Comparison of ENCODE assay signal across 12 cellular contexts in the genomic region with DNA sequence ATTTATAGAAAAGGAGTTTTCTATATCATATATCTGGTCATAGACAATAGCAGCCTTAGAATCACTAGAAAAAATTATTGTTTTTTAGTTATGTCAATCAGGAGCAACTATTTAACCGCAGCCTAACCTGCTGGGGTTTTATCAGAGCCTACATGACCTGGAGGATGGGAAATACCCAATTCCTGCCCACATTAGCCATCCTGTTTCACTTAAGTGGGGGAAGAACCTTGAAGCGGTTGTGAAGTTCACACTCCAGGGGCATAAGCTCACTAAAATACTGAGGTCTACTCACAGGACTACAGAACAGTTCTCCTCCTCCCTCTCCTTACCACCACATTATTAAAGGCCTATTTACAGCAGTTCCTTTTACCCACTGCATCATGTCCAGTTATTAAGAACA. TPM values are rescaled to one million over a fixed set of nuclear protein-coding genes. Genes with fewer than 3 reads are reported as not detected.
DNase-seq lines count a peak whose midpoint lies in the region; ATAC-seq and TF ChIP-seq lines count a peak whose summit lies in the region.
"Had no signal": no experiment of that assay in that cellular context is flagged by ENCODE, and none has a peak within 500 bp of the region (broad histone marks: within the 10 kb centered on the region; RNA-seq: fewer than 3 reads in every experiment).

No MANE protein-coding gene starts in this region.

- no peaks in the 10 kb centered on the region for H3K9me3 Mint-ChIP-seq in activated CD8-positive, alpha-beta T cell treated with anti-CD3 and anti-CD28 coated beads, Interleukin-2, amount 10 ng/mL, durations not matched to agents 7 days and 5 days (ENCODE audit: insufficient read depth)
- H3K9me3 Mint-ChIP-seq: CD8-positive, alpha-beta T cell had no signal

- H3K36me3 Mint-ChIP-seq in activated CD8-positive, alpha-beta T cell treated with anti-CD3 and anti-CD28 coated beads, Interleukin-2, amount 10 ng/mL, durations not matched to agents 7 days and 5 days (ENCODE audit: low read depth): peaks cover 3% of the 10 kb centered on the region

- H3K27me3 Mint-ChIP-seq in activated CD8-positive, alpha-beta T cell treated with anti-CD3 and anti-CD28 coated beads, Interleukin-2, amount 10 ng/mL, durations not matched to agents 7 days and 5 days (ENCODE audit: low read depth): no peaks in the 10 kb centered on the region

- H3K4me3 ChIP-seq in coronary artery: no peak overlapping the region
- H3K4me3 ChIP-seq: left ventricle myocardium inferior had no signal

- no peak for DNase-seq in activated CD8-positive, alpha-beta T cell treated with anti-CD3 and anti-CD28 coated beads, Interleukin-2, amount 10 ng/mL, durations not matched to agents 7 days and 5 days
- DNase-seq in AML-193 (lab: John Stamatoyannopoulos, UW) (no peak), NCI-H526 treated with DMSO at 0.1 percent for 48 hours (lab: John Stamatoyannopoulos, UW) (no peak), coronary artery (ENCODE audit: low spot score) (no peak), glomerular visceral epithelial cell (ENCODE audit: extremely low spot score) (no peak)
- DNase-seq: CD8-positive, alpha-beta T cell; IMR-90; left ventricle myocardium inferior; SK-N-SH had no signal

- no peak overlapping the region for H3K27ac ChIP-seq in coronary artery
- H3K27ac ChIP-seq: left ventricle myocardium inferior had no signal

- no peak overlapping the region for H3K4me3 Mint-ChIP-seq in activated CD8-positive, alpha-beta T cell treated with anti-CD3 and anti-CD28 coated beads, Interleukin-2, amount 10 ng/mL, durations not matched to agents 7 days and 5 days
- H3K4me3 Mint-ChIP-seq: CD8-positive, alpha-beta T cell had no signal

- ATAC-seq in GM18520 (IDR thresholded peaks at IDR 0.05; ENCODE audit: unreplicated experiment) (peak; percentile 92), GM21360 (IDR thresholded peaks at IDR 0.05; ENCODE audit: unreplicated experiment) (peak; percentile 82), HG03039 (IDR thresholded peaks at IDR 0.05; ENCODE audit: unreplicated experiment) (peak; percentile 81)
- ATAC-seq in activated CD8-positive, alpha-beta T cell treated with anti-CD3 and anti-CD28 coated beads, Interleukin-2, amount 10 ng/mL, durations not matched to agents 7 days and 5 days: peak; percentile 68
- ATAC-seq: CD8-positive, alpha-beta T cell had no signal

- CTCF ChIA-PET in activated CD8-positive, alpha-beta T cell treated with anti-CD3 and anti-CD28 coated beads, Interleukin-2, amount 10 ng/mL, durations not matched to agents 7 days and 5 days (lab: Charles Lee): no interaction called here

- no peak for TF ChIP-seq CTCF in coronary artery (IDR thresholded peaks at IDR 0.05)

- H3K27ac Mint-ChIP-seq in activated CD8-positive, alpha-beta T cell treated with anti-CD3 and anti-CD28 coated beads, Interleukin-2, amount 10 ng/mL, durations not matched to agents 7 days and 5 days: no peak overlapping the region
- H3K27ac Mint-ChIP-seq: CD8-positive, alpha-beta T cell had no signal

- POLR2A ChIA-PET in activated CD8-positive, alpha-beta T cell treated with anti-CD3 and anti-CD28 coated beads, Interleukin-2, amount 10 ng/mL, durations not matched to agents 7 days and 5 days (lab: Charles Lee): no interaction called here

- peaks cover 26% of the 10 kb centered on the region for H3K4me1 Mint-ChIP-seq in activated CD8-positive, alpha-beta T cell treated with anti-CD3 and anti-CD28 coated beads, Interleukin-2, amount 10 ng/mL, durations not matched to agents 7 days and 5 days (ENCODE audit: low read depth)

RNA-seq across cellular contexts. Expression of gene FRRS1, which starts 16.5 kb away (rescaled TPM):
- total RNA-seq in activated CD8-positive, alpha-beta T cell treated with anti-CD3 and anti-CD28 coated beads, Interleukin-2, amount 10 ng/mL, durations not matched to agents 7 days and 5 days: 1 to 10 TPM; 4.7 to 5.0 TPM
